8 cellular contexts compared by ENCODE assay signal in genomic region chr2:223993634-223994232, GRCh38. TPM values are rescaled to one million over a fixed set of nuclear protein-coding genes. Genes with fewer than 3 reads are reported as not detected.
DNase-seq lines count a peak whose midpoint lies in the region; ATAC-seq and TF ChIP-seq lines count a peak whose summit lies in the region.

No MANE protein-coding gene starts in this region.

- no peak overlapping the region for H3K27ac ChIP-seq in lung (ENCODE audit: low read depth in 1 of 2, low read length in 1 of 2)

- no peaks in the 10 kb centered on the region for H3K36me3 ChIP-seq in lung (ENCODE audit: control insufficient read depth in 2 of 2, insufficient read depth in 2 of 2, low read length in 2 of 2)

- POLR2A ChIA-PET in AG04449 (lab: Yijun Ruan, JAX) = interaction anchor here (0.6 kb wide), 1 partner anchor 43 kb away, joined by 3 read pairs; no protein-coding TSS in a partner anchor

- ATAC-seq in GM18519 (IDR thresholded peaks at IDR 0.05; ENCODE audit: low FRiP score, unreplicated experiment) (peak; percentile 73), HG03159 (IDR thresholded peaks at IDR 0.05; ENCODE audit: unreplicated experiment) (peak; percentile 77), lung (ENCODE audit: insufficient read depth, low FRiP score) (no peak)

- H3K4me3 ChIP-seq in AG04449 (ENCODE audit: low read depth, low read length) (no peak overlapping the region), lung (no peak overlapping the region)

- CTCF ChIA-PET in AG04449 (lab: Yijun Ruan, JAX) = interaction anchor here (0.6 to 10.6 kb wide), 65 partner anchors 8 to 575 kb away, joined by 3 to 414 read pairs (median 4); partner anchors contain the start of genes MRPL44 and SERPINE2

- WGBS in lung, 2 donors = 32 to 41% methylated on average over 5 of the region's 5 CpGs

- peaks cover 0 to 1% of the 10 kb centered on the region in 2 donors for H3K4me1 ChIP-seq in lung (ENCODE audit: control insufficient read depth in 2 of 2, insufficient read depth in 2 of 2, low read length in 2 of 2)

- DNase-seq in AG04449 (ENCODE audit: low read depth, low spot score) (peak; percentile 52), NCI-H460 (ENCODE audit: extremely low read depth, low read depth) (peak; percentile 86), dedifferentiated amniotic fluid mesenchymal stem cell (ENCODE audit: extremely low spot score) (peak; percentile 84), lung (ENCODE audit: low spot score) (peak; percentile 43)
- peak; percentile 60 to 72 for DNase-seq in activated CD4-positive, alpha-beta T cell treated with anti-CD3 and anti-CD28 coated beads for 4 hours
- DNase-seq in stimulated activated CD8-positive, alpha-beta memory T cell treated with anti-CD3 and anti-CD28 coated beads, Interleukin-2, amount 100 ng/mL, for 1 hour (ENCODE audit: low read depth in 2 of 2) = peak; percentile 5 to 39

- H3K9me3 ChIP-seq in lung (ENCODE audit: control insufficient read depth in 2 of 2, insufficient read depth in 1 of 2, low read length in 1 of 2) = no peaks in the 10 kb centered on the region

- TF ChIP-seq CTCF in AG04449 (IDR thresholded peaks at IDR 0.05; ENCODE audit: insufficient read depth, low read length, missing control alignments) (peak; percentile 76), lung (IDR thresholded peaks at IDR 0.05; ENCODE audit: control extremely low read depth, extremely low read depth) (peak; percentile 79)

- H3K27me3 ChIP-seq in lung (ENCODE audit: control insufficient read depth, insufficient read depth) = no peaks in the 10 kb centered on the region

RNA-seq across cellular contexts. Expression of gene MRPL44, which starts 36.5 kb away (rescaled TPM):
- total RNA-seq in NCI-H460 (2014; rRNA removed; shearing (Covaris generic)) = 55.7 and 62.1 TPM in 2 replicates
- polyA plus RNA-seq in NCI-H460 (2014; cell fraction: nucleus; rRNA removed) = 36.7 and 56.0 TPM in 2 replicates
- 10 to 100 TPM; 20.7 to 22.4 TPM for total RNA-seq in lung
- 10 to 100 TPM; 20.4 to 23.1 TPM for polyA plus RNA-seq in lung

RNA-seq across cellular contexts. Expression of gene SERPINE2, which starts 45.4 kb away (rescaled TPM):
- 318 and 345 TPM in 2 replicates for total RNA-seq in NCI-H460 (2014; rRNA removed; shearing (Covaris generic))
- 289 and 324 TPM in 2 replicates for polyA plus RNA-seq in NCI-H460 (2014; cell fraction: nucleus; rRNA removed)
- 10 to 100 TPM; 16.2 to 61.4 TPM for total RNA-seq in lung
- 1 to 10 TPM; 4.2 to 7.1 TPM for polyA plus RNA-seq in lung

RNA-seq across cellular contexts. Expression of gene WDFY1, which starts 48.6 kb away (rescaled TPM):
- 30.7 and 31.0 TPM in 2 replicates for total RNA-seq in NCI-H460 (2014; rRNA removed; shearing (Covaris generic))
- 13.7 and 39.6 TPM in 2 replicates for polyA plus RNA-seq in NCI-H460 (2014; cell fraction: nucleus; rRNA removed)
- total RNA-seq in lung = 10 to 100 TPM; 38.3 to 90.9 TPM
- 10 to 100 TPM; 14.5 to 23.2 TPM for polyA plus RNA-seq in lung

Comparison
In these comparisons a context has a peak if more than half of its experiments do, and no peak if none do; other contexts are left out.
1. DNase-seq: peak in every context shown above with its lines; median percentile 86 in NCI-H460; 84 in dedifferentiated amniotic fluid mesenchymal stem cell; 66 in activated CD4-positive, alpha-beta T cell treated with anti-CD3 and anti-CD28 coated beads for 4 hours; 52 in AG04449; 43 in lung; 22 in stimulated activated CD8-positive, alpha-beta memory T cell treated with anti-CD3 and anti-CD28 coated beads, Interleukin-2, amount 100 ng/mL, for 1 hour.